9 cellular contexts compared by ENCODE assay signal in the genomic region with DNA sequence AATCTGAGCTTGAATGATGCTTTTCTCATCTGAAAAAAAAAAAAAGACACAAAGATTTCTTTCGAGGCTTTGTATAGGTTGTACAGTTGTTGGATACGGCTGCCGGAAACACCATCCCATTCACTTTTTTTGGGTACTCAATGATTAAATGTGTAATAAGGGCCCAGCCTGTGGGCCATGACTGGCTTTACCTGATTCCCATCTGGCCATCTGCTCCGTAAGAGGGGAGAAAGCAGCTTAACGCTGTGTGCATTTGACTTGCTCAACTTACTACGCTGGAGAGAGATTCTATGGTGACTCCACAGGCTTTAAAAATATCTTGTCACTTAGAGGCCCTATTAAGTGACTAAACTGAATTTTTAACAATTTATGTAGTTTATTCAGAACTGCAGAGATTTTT. TPM values are rescaled to one million over a fixed set of nuclear protein-coding genes. Genes with fewer than 3 reads are reported as not detected.
A peak's percentile ranks its signal among the peaks of the same experiment; 100 is the strongest.
DNase-seq lines count a peak whose midpoint lies in the region; FAIRE-seq and TF ChIP-seq lines count a peak whose summit lies in the region.
"Had no signal": no experiment of that assay in that cellular context is flagged by ENCODE, and none has a peak within 500 bp of the region (broad histone marks: within the 10 kb centered on the region; RNA-seq: fewer than 3 reads in every experiment).

No MANE protein-coding gene starts in this region.

- no peak for DNase-seq in activated CD4-positive, alpha-beta T cell treated with anti-CD3 and anti-CD28 coated beads, Interleukin-2, amount 10 ng/mL, durations not matched to agents 7 days and 5 days
- DNase-seq in activated CD4-positive, alpha-beta T cell treated with anti-CD3 and anti-CD28 coated beads, Interleukin-2, amount 50 U/mL, for 1 hour = no peak
- no peak for DNase-seq in kidney
- no peak for DNase-seq in testis
- no peak for DNase-seq in SK-N-DZ (ENCODE audit: low spot score)
- DNase-seq in NCI-H2196 (lab: John Stamatoyannopoulos, UW; ENCODE audit: unreplicated experiment) = no peak
- no peak for DNase-seq in NCI-H1436 (lab: John Stamatoyannopoulos, UW)

- peaks cover 10% of the 10 kb centered on the region for H3K27me3 Mint-ChIP-seq in activated CD4-positive, alpha-beta T cell treated with anti-CD3 and anti-CD28 coated beads, Interleukin-2, amount 10 ng/mL, durations not matched to agents 7 days and 5 days
- no peaks in the 10 kb centered on the region for H3K27me3 Mint-ChIP-seq in activated naive CD8-positive, alpha-beta T cell

- H3K36me3 ChIP-seq in kidney (ENCODE audit: control insufficient read depth in 1 of 2, insufficient read depth in 2 of 2, low read length in 2 of 2) (peaks cover 4 to 20% of the 10 kb centered on the region in 2 donors), testis (ENCODE audit: low read depth, missing control alignments) (no peaks in the 10 kb centered on the region)

- no peak for TF ChIP-seq CTCF in kidney (IDR thresholded peaks at IDR 0.05; ENCODE audit: borderline replicate concordance, extremely low read depth, insufficient read depth)
- no peak for TF ChIP-seq CTCF in testis (IDR thresholded peaks at IDR 0.05)

- intact Hi-C loops in kidney (cut with DNase I) = no loop called here
- intact Hi-C loops in testis (cut with DNase I; ENCODE audit: low total_unique reads) = no loop called here

- peak overlapping the region; percentile 90 to 95 for H3K9ac ChIP-seq in kidney (ENCODE audit: low read length in 2 of 2)

- peaks cover 17% of the 10 kb centered on the region for H3K36me3 Mint-ChIP-seq in activated CD4-positive, alpha-beta T cell treated with anti-CD3 and anti-CD28 coated beads, Interleukin-2, amount 10 ng/mL, durations not matched to agents 7 days and 5 days (ENCODE audit: low read depth)
- peaks cover 10% of the 10 kb centered on the region for H3K36me3 Mint-ChIP-seq in activated naive CD8-positive, alpha-beta T cell

- CTCF ChIA-PET in activated CD4-positive, alpha-beta T cell treated with anti-CD3 and anti-CD28 coated beads, Interleukin-2, amount 10 ng/mL, durations not matched to agents 7 days and 5 days (lab: Charles Lee) = interaction anchor here (0.5 to 1.2 kb wide), 3 partner anchors 10 to 539 kb away, joined by 3 to 7 read pairs (median 5); no protein-coding TSS in a partner anchor

- H3K27me3 ChIP-seq in testis = no peaks in the 10 kb centered on the region

- H3K9me3 Mint-ChIP-seq in activated CD4-positive, alpha-beta T cell treated with anti-CD3 and anti-CD28 coated beads, Interleukin-2, amount 10 ng/mL, durations not matched to agents 7 days and 5 days = peaks cover 9% of the 10 kb centered on the region
- no peaks in the 10 kb centered on the region for H3K9me3 Mint-ChIP-seq in activated naive CD8-positive, alpha-beta T cell (ENCODE audit: low read depth)

- FAIRE-seq in kidney (lab: Jason Lieb, UNC) = no peak

- H3K27ac Mint-ChIP-seq in activated CD4-positive, alpha-beta T cell treated with anti-CD3 and anti-CD28 coated beads, Interleukin-2, amount 10 ng/mL, durations not matched to agents 7 days and 5 days = peak overlapping the region; percentile 96
- peak overlapping the region; percentile 91 for H3K27ac Mint-ChIP-seq in activated naive CD8-positive, alpha-beta T cell

- H3K4me3 ChIP-seq in kidney (ENCODE audit: low read length in 2 of 2) (peak overlapping the region; percentile 76 to 80), testis (peak overlapping the region; percentile 87 to 89)

- peak overlapping the region; percentile 85 for H3K4me3 Mint-ChIP-seq in activated CD4-positive, alpha-beta T cell treated with anti-CD3 and anti-CD28 coated beads, Interleukin-2, amount 10 ng/mL, durations not matched to agents 7 days and 5 days
- peak overlapping the region; percentile 87 for H3K4me3 Mint-ChIP-seq in activated naive CD8-positive, alpha-beta T cell

- TF ChIP-seq POLR2A in testis (IDR thresholded peaks at IDR 0.05) = no peak

- POLR2A ChIA-PET in activated CD4-positive, alpha-beta T cell treated with anti-CD3 and anti-CD28 coated beads, Interleukin-2, amount 10 ng/mL, durations not matched to agents 7 days and 5 days (lab: Charles Lee) = no interaction called here

- peaks cover 30% of the 10 kb centered on the region for H3K4me1 Mint-ChIP-seq in activated CD4-positive, alpha-beta T cell treated with anti-CD3 and anti-CD28 coated beads, Interleukin-2, amount 10 ng/mL, durations not matched to agents 7 days and 5 days
- H3K4me1 Mint-ChIP-seq in activated naive CD8-positive, alpha-beta T cell (ENCODE audit: low read depth) = peaks cover 35% of the 10 kb centered on the region

- peaks cover 0 to 2% of the 10 kb centered on the region in 2 donors for H3K4me1 ChIP-seq in kidney (ENCODE audit: control insufficient read depth in 1 of 2, insufficient read depth in 1 of 2, low read depth in 1 of 2, low read length in 2 of 2)
- H3K4me1 ChIP-seq in testis = peaks cover 6% of the 10 kb centered on the region

- WGBS in testis, 2 donors = 44 to 49% methylated on average over 6 of the region's 6 CpGs

- H3K9me3 ChIP-seq in kidney (ENCODE audit: control insufficient read depth in 1 of 2, low read length in 2 of 2) = no peaks in the 10 kb centered on the region
- no peaks in the 10 kb centered on the region for H3K9me3 ChIP-seq in testis

- H3K27ac ChIP-seq in kidney (ENCODE audit: low read depth in 2 of 2, low read length in 2 of 2) (no peak overlapping the region), testis (peak overlapping the region; percentile 78 to 95)

RNA-seq across cellular contexts. Expression of a gene that starts 0.7 kb away (rescaled TPM):
- total RNA-seq in activated CD4-positive, alpha-beta T cell treated with anti-CD3 and anti-CD28 coated beads, Interleukin-2, amount 10 ng/mL, durations not matched to agents 7 days and 5 days = 10 to 100 TPM; 19.5 to 21.2 TPM
- total RNA-seq in kidney (28.5 TPM), testis (10 to 100 TPM; 29.8 to 37.0 TPM)
- polyA plus RNA-seq in kidney (ENCODE audit: insufficient read depth, low read depth, low replicate concordance) (7.5 TPM), testis (ENCODE audit: insufficient read depth, low read depth, low replicate concordance) (13.1 TPM)
- polyA plus RNA-seq in SK-N-DZ (2014; cell fraction: cytosol; rRNA removed) = 35.8 and 39.4 TPM in 2 replicates
- polyA plus RNA-seq in SK-N-DZ (2014; cell fraction: nucleus; rRNA removed) = 181 and 182 TPM in 2 replicates

RNA-seq across cellular contexts. Expression of a gene that starts 0.8 kb away (rescaled TPM):
- not detected for total RNA-seq in activated CD4-positive, alpha-beta T cell treated with anti-CD3 and anti-CD28 coated beads, Interleukin-2, amount 10 ng/mL, durations not matched to agents 7 days and 5 days
- total RNA-seq in kidney (not detected), testis (1 to 10 TPM; 5.1 to 7.3 TPM)
- polyA plus RNA-seq in kidney (ENCODE audit: insufficient read depth, low read depth, low replicate concordance) (not detected), testis (ENCODE audit: insufficient read depth, low read depth, low replicate concordance) (39.6 TPM)
- polyA plus RNA-seq in SK-N-DZ (2014; cell fraction: cytosol; rRNA removed) = not detected in 2 replicates
- polyA plus RNA-seq in SK-N-DZ (2014; cell fraction: nucleus; rRNA removed) = not detected in 2 replicates
- polyA plus RNA-seq: esophagus had no signal

Comparison
In these comparisons a context has a peak if more than half of its experiments do, and no peak if none do; other contexts are left out.
1. H3K27ac ChIP-seq: peak in testis (2 of 2); none in kidney (0 of 2).